17 cellular contexts compared by ENCODE assay signal in the genomic region with DNA sequence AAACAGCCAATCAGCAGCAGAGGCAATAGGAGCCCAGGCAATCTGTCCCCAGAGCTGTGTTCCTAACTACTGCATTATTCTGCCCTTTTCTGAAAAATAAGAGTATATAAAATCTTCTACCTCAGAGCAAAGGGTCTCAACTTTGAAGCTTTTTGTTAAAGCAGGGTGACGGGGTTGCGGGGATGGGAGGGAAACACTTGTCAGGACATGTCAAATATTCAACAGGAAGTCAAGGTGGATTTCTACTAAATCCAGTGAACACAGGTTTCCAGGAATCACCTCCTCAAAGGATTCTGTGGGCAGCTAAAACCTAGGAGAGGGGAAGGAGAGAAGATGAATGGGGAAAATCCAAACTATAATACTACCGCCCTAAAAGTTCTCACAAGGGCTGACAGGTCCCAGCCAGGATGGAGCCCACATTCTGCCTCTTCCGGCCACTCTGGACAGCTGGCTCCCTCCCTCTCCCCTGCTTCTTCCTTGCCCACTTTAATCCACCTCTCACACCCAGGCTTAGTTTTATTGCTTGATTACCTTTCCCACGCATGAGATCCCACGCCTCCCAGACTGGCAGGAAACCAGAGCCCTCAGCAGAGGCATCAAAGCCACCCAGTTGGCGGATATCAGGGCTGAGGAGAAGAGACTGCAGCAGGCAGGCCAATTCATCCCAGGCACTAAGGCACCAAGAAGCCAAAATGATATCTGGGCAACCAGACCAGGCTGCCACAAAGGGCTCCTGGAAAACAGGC.
A peak's percentile ranks its signal among the peaks of the same experiment; 100 is the strongest.
DNase-seq lines count a peak whose midpoint lies in the region; ATAC-seq and TF ChIP-seq lines count a peak whose summit lies in the region.
"Had no signal": no experiment of that assay in that cellular context is flagged by ENCODE, and none has a peak within 500 bp of the region (broad histone marks: within the 10 kb centered on the region; RNA-seq: fewer than 3 reads in every experiment).

No MANE protein-coding gene starts in this region.

- no peak overlapping the region for H3K18ac ChIP-seq in H9 (ENCODE audit: insufficient read length, low read depth, low read length)
- no peak overlapping the region for H3K18ac ChIP-seq in mesendoderm (ENCODE audit: low read length)

- H3K4ac ChIP-seq in H9 (ENCODE audit: low read depth, low read length) = no peak overlapping the region
- no peak overlapping the region for H3K4ac ChIP-seq in mesendoderm (ENCODE audit: low read depth, low read length)

- H4K91ac ChIP-seq in H9 (ENCODE audit: insufficient read length, low read depth, low read length) = no peak overlapping the region

- H3K14ac ChIP-seq in H9 (ENCODE audit: insufficient read depth, low read length) = no peak overlapping the region

- H4K5ac ChIP-seq in H9 (ENCODE audit: insufficient read length, low read depth, low read length) = no peak overlapping the region
- H4K5ac ChIP-seq in mesendoderm (ENCODE audit: low read length) = no peak overlapping the region

- no peaks in the 10 kb centered on the region for H3K23me2 ChIP-seq in H9 (ENCODE audit: insufficient read length, low read depth, low read length, poor library complexity, severe bottlenecking)

- H3K4me3 ChIP-seq in mesendoderm (ENCODE audit: low read length) = no peak overlapping the region
- H3K4me3 ChIP-seq: cardiac muscle cell, left ventricle myocardium inferior, tibial artery had no signal

- H3K9me3 Mint-ChIP-seq in H9 = no peaks in the 10 kb centered on the region
- H3K9me3 Mint-ChIP-seq: CD4-positive, alpha-beta memory T cell had no signal

- H3K9me3 ChIP-seq in H9 (ENCODE audit: control insufficient read depth, low read depth, low read length) = no peaks in the 10 kb centered on the region
- H3K9me3 ChIP-seq: left ventricle myocardium inferior, tibial artery had no signal

- peaks cover 27% of the 10 kb centered on the region; the same call in 1 of the 2 replicates for H3K79me2 ChIP-seq in H9 (ENCODE audit: insufficient read depth, low read length)
- H3K79me2 ChIP-seq in mesendoderm (ENCODE audit: control insufficient read depth, insufficient read depth, low read length) = peaks cover 5% of the 10 kb centered on the region

- H2BK5ac ChIP-seq in H9 (ENCODE audit: insufficient read length, low read length) (no peak overlapping the region), mesendoderm (ENCODE audit: low read length) (no peak overlapping the region)

- H3K27ac Mint-ChIP-seq in H9 = peak overlapping the region in 2 of 3 experiments; percentile 46 to 76; a peak in 4 of 7 replicates
- H3K27ac Mint-ChIP-seq: CD4-positive, alpha-beta memory T cell had no signal

- H2BK15ac ChIP-seq in H9 (ENCODE audit: low read depth, low read length) (no peak overlapping the region), mesendoderm (replicated peaks; ENCODE audit: low read depth) (no peak overlapping the region)

- H3K4me1 ChIP-seq in H9 (ENCODE audit: insufficient read depth, low read length) = peaks cover 13% of the 10 kb centered on the region
- peaks cover 8% of the 10 kb centered on the region for H3K4me1 ChIP-seq in mesendoderm (ENCODE audit: control insufficient read depth, low read depth, low read length)

- H3K56ac ChIP-seq in H9 (ENCODE audit: insufficient read length, low read depth, low read length) = no peak overlapping the region
- no peak overlapping the region for H3K56ac ChIP-seq in mesendoderm (ENCODE audit: low read length)

- no peak for ATAC-seq in GM19328 (IDR thresholded peaks at IDR 0.05; ENCODE audit: unreplicated experiment)
- ATAC-seq: HepG2 had no signal

- H3K27me3 ChIP-seq in H9 (ENCODE audit: insufficient read depth, low read length) (no peaks in the 10 kb centered on the region), mesendoderm (ENCODE audit: insufficient read depth, low read length, poor library complexity) (no peaks in the 10 kb centered on the region)
- H3K27me3 ChIP-seq: cardiac muscle cell, tibial artery had no signal

- H3K4me2 ChIP-seq in H9 (ENCODE audit: insufficient read depth, insufficient read length, low read length) (no peak overlapping the region), mesendoderm (ENCODE audit: low read length) (no peak overlapping the region)

- in situ Hi-C loops in G401 (cut with HindIII; ENCODE audit: low sequenced_read_pairs) = no loop called here

- H2AFZ ChIP-seq in H9 (ENCODE audit: low read length) = no peak overlapping the region

- H3K4me3 Mint-ChIP-seq in H9 = no peak overlapping the region
- H3K4me3 Mint-ChIP-seq: CD4-positive, alpha-beta memory T cell had no signal

- H2BK20ac ChIP-seq in H9 (ENCODE audit: low read depth, low read length, poor library complexity, severe bottlenecking) = no peak overlapping the region

- peaks cover 7% of the 10 kb centered on the region for H3K79me1 ChIP-seq in H9 (ENCODE audit: insufficient read depth, low read depth, low read length, poor library complexity, severe bottlenecking)
- H3K79me1 ChIP-seq in mesendoderm (ENCODE audit: low read length) = peaks cover 5% of the 10 kb centered on the region

- H2BK120ac ChIP-seq in H9 (ENCODE audit: low read depth, low read length, poor library complexity, severe bottlenecking) (no peak overlapping the region), mesendoderm (ENCODE audit: low read depth, low read length) (no peak overlapping the region)

- peaks cover 44 to 51% of the 10 kb centered on the region in 2 experiments for H3K4me1 Mint-ChIP-seq in H9

- no peaks in the 10 kb centered on the region for H4K20me1 ChIP-seq in H9 (ENCODE audit: control insufficient read depth, insufficient read depth, insufficient read length)

- TF ChIP-seq CTCF in H9 (conservative IDR thresholded peaks at IDR 0.05) = no peak

- no peak overlapping the region for H2BK12ac ChIP-seq in H9 (ENCODE audit: insufficient read length, low read depth, low read length)

- H3K23ac ChIP-seq in H9 (ENCODE audit: insufficient read length, low read depth, low read length) (no peak overlapping the region), mesendoderm (ENCODE audit: low read length) (no peak overlapping the region)

- no peaks in the 10 kb centered on the region for H3K36me3 ChIP-seq in mesendoderm (ENCODE audit: control insufficient read depth, insufficient read depth, low read length)
- H3K36me3 ChIP-seq: cardiac muscle cell, left ventricle myocardium inferior, tibial artery had no signal

- H3K36me3 Mint-ChIP-seq in H9 (ENCODE audit: insufficient read depth in 1 of 3, low read depth in 3 of 3) = no peaks in the 10 kb centered on the region; a peak in 1 of 7 replicates
- H3K36me3 Mint-ChIP-seq: CD4-positive, alpha-beta memory T cell had no signal

- H2AK5ac ChIP-seq in H9 (ENCODE audit: insufficient read length, low read length) = no peak overlapping the region
- no peak overlapping the region for H2AK5ac ChIP-seq in mesendoderm (ENCODE audit: low read length)

- no CpG with 5 or more reads among the region's 7 CpGs for whole genome bisulfite sequencing in H9 (ENCODE audit: extremely low coverage, insufficient read length, low lambda C conversion rate)
- no CpG with 5 or more reads among the region's 7 CpGs for WGBS in mesendoderm (ENCODE audit: extremely low coverage, insufficient coverage, low lambda C conversion rate)

- H3K27me3 Mint-ChIP-seq in H9 (ENCODE audit: low read depth) = no peaks in the 10 kb centered on the region
- H3K27me3 Mint-ChIP-seq: CD4-positive, alpha-beta memory T cell had no signal

- H3K27ac ChIP-seq in H9 (ENCODE audit: insufficient read length, low read depth, low read length) (no peak overlapping the region), mesendoderm (ENCODE audit: low read depth, low read length) (no peak overlapping the region)
- H3K27ac ChIP-seq: cardiac muscle cell, left ventricle myocardium inferior, tibial artery had no signal

- DNase-seq in DMS53 (lab: John Stamatoyannopoulos, UW) (peak; percentile 69), H9 (no peak), UCSD-AML1 (lab: John Stamatoyannopoulos, UW; ENCODE audit: unreplicated experiment) (peak; percentile 14), mesendoderm (no peak), G401 (ENCODE audit: low spot score) (no peak), SKM-1 treated with dmso at 0.1 percent for 144 hours (lab: John Stamatoyannopoulos, UW; ENCODE audit: unreplicated experiment) (no peak), iPS-NIHi7 (ENCODE audit: extremely low spot score) (no peak)
- DNase-seq: activated CD4-positive, alpha-beta T cell treated with anti-CD3 and anti-CD28 coated beads, Interleukin-2, amount 50 U/mL, for 4 hours; activated gamma-delta T cell; CD4-positive, alpha-beta memory T cell; head of caudate nucleus; left ventricle myocardium inferior; NCI-H1694; tibial artery had no signal

- H4K8ac ChIP-seq in H9 (replicated peaks; ENCODE audit: insufficient read length, low read depth, low read length) (no peak overlapping the region), mesendoderm (ENCODE audit: low read depth, low read length) (peak overlapping the region; percentile 84)

- H3K9ac ChIP-seq in H9 (ENCODE audit: extremely low read depth, insufficient read length, low read length) (no peak overlapping the region), mesendoderm (ENCODE audit: low read length) (no peak overlapping the region)

- no peak overlapping the region for H3T11ph ChIP-seq in H9 (ENCODE audit: low read length)

Comparison
In these comparisons a context has a peak if more than half of its experiments do, and no peak if none do; other contexts are left out.
1. DNase-seq: peak in DMS53 (single experiment) and UCSD-AML1 (single experiment); none in H9 (single experiment), mesendoderm (single experiment), G401 (single experiment), SKM-1 treated with dmso at 0.1 percent for 144 hours (single experiment) and iPS-NIHi7 (single experiment).